In the genomic region with DNA sequence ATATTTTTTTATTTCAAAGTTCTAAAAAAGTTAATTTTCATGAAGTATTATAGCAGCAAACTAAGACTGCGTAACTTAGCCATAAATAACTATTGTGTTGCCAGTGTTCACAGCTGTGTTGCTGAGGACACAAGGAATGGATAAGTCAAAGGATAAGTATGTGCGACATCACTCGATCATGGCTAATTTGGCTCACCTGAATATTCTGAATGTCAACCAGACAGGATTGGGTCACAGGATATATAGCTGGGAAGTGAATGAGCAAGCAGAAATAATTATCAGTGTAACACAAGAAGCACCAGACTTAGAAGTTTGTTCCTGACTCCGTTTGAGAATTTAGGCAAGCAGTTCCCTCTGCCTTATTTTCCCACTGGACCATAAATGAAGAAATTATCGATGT, we compare ENCODE assay signal across 2 cellular contexts.
TF ChIP-seq lines count a peak whose summit lies in the region.

No MANE protein-coding gene starts in this region.

TF ChIP-seq in IMR-90, 13 proteins besides CTCF, POLR2A, EP300 and RAD21:
- TF ChIP-seq USF2 (IDR thresholded peaks at IDR 0.05; ENCODE audit: low read depth, low read length) = no peak
- no peak for TF ChIP-seq BHLHE40 (IDR thresholded peaks at IDR 0.05; ENCODE audit: low read depth, low read length)
- no peak for TF ChIP-seq NFE2L2 (IDR thresholded peaks at IDR 0.05; ENCODE audit: low read depth, low read length)
- TF ChIP-seq MXI1 (IDR thresholded peaks at IDR 0.05; ENCODE audit: borderline replicate concordance, low read depth, low read length) = no peak
- no peak for TF ChIP-seq MAFK (IDR thresholded peaks at IDR 0.05; ENCODE audit: low read depth, low read length)
- no peak for TF ChIP-seq SMC3 (IDR thresholded peaks at IDR 0.05; ENCODE audit: low read depth, low read length)
- TF ChIP-seq FOS (IDR thresholded peaks at IDR 0.05; ENCODE audit: low read depth, low read length) = no peak
- no peak for TF ChIP-seq MAZ (IDR thresholded peaks at IDR 0.05; ENCODE audit: borderline replicate concordance, low read depth, low read length)
- no peak for TF ChIP-seq CEBPB (IDR thresholded peaks at IDR 0.05; ENCODE audit: low read depth, low read length)
- no peak for TF ChIP-seq RCOR1 (IDR thresholded peaks at IDR 0.05; ENCODE audit: insufficient replicate concordance, low read length)
- TF ChIP-seq RFX5 (IDR thresholded peaks at IDR 0.05; ENCODE audit: low read depth, low read length) = no peak
- TF ChIP-seq, protein P1, sequence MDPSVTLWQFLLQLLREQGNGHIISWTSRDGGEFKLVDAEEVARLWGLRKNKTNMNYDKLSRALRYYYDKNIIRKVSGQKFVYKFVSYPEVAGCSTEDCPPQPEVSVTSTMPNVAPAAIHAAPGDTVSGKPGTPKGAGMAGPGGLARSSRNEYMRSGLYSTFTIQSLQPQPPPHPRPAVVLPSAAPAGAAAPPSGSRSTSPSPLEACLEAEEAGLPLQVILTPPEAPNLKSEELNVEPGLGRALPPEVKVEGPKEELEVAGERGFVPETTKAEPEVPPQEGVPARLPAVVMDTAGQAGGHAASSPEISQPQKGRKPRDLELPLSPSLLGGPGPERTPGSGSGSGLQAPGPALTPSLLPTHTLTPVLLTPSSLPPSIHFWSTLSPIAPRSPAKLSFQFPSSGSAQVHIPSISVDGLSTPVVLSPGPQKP (IDR thresholded peaks at IDR 0.05; ENCODE audit: borderline replicate concordance, low read depth, low read length) = no peak
- no peak for TF ChIP-seq CHD1 (IDR thresholded peaks at IDR 0.05; ENCODE audit: low read depth, low read length)

TF ChIP-seq in SK-N-SH treated with all-trans-retinoic acid at 6 μM for 48 hours, 23 proteins besides CTCF, POLR2A, EP300 and RAD21:
- TF ChIP-seq ZC3H10 (CRISPR knock-in tag; IDR thresholded peaks at IDR 0.05) (no peak), ZFP3 (CRISPR knock-in tag; IDR thresholded peaks at IDR 0.05) (no peak), RARB (CRISPR knock-in tag; IDR thresholded peaks at IDR 0.05) (no peak)
